ENCODE assay signal across 9 cellular contexts in the genomic region with DNA sequence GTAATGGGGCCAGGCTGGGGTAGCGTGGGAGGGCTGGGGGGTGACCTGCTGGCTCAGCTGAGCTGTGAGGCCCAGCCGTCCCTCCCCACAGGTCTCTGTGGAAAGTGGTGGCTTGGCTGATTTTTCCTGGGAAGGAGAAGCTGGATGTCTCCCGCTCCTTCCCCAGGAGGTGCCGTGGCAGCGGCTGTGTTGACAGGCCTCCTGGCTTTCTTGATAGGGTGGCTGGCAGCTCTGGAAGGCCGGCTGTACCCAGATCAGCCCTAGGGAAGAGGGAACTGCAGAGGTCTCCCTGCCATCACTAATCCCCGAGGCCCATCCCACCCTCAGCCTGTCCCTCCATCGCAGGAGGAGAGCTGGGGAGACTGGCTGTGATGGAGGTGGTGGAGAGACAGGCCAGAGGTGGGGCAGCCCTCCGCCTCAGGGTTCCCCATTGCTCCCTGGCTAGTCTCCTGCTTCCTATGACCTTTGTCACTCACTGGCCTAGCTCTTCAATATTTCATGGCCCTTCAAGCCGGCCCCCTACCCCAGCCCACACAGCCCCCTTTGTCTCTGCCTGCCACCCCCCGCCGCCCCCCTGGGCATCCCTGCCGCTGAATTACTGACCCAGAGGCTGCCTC. TPM values are rescaled to one million over a fixed set of nuclear protein-coding genes. Genes with fewer than 3 reads are reported as not detected.
DNase-seq lines count a peak whose midpoint lies in the region; ATAC-seq and TF ChIP-seq lines count a peak whose summit lies in the region.
"Had no signal": no experiment of that assay in that cellular context is flagged by ENCODE, and none has a peak within 500 bp of the region (broad histone marks: within the 10 kb centered on the region; RNA-seq: fewer than 3 reads in every experiment).

No MANE protein-coding gene starts in this region.

- POLR2A ChIA-PET in T-cell (lab: Charles Lee) = no interaction called here

- H3K4me1 Mint-ChIP-seq in natural killer cell treated with Interleukin-12 subunit alpha and Interleukin-12 subunit beta and Interleukin-15 and Interleukin-18, amount 100 ng/mL, for 72 hours (ENCODE audit: low read depth in 2 of 2) = peaks cover 65 to 78% of the 10 kb centered on the region in 2 donors
- peaks cover 37 to 52% (median 42%) of the 10 kb centered on the region in 3 donors for H3K4me1 Mint-ChIP-seq in T-cell

- H3K4me1 ChIP-seq in OCI-LY1 (ENCODE audit: insufficient read depth, low read length, severe bottlenecking) (peaks cover 95% of the 10 kb centered on the region), endocrine pancreas (ENCODE audit: control insufficient read depth, insufficient read depth, low read length) (peaks cover 6% of the 10 kb centered on the region), upper lobe of left lung (peaks cover 93 to 100% (median 96%) of the 10 kb centered on the region in 4 donors)

- H3K4me3 ChIP-seq in OCI-LY1 (ENCODE audit: low read depth, low read length, poor library complexity, severe bottlenecking) = peak overlapping the region; percentile 98
- H3K4me3 ChIP-seq in endocrine pancreas (ENCODE audit: control insufficient read depth, insufficient read depth, low read length) = no peak overlapping the region
- H3K4me3 ChIP-seq in upper lobe of left lung = no peak overlapping the region

- peak overlapping the region; percentile 63 to 90 for H3K27ac Mint-ChIP-seq in natural killer cell treated with Interleukin-12 subunit alpha and Interleukin-12 subunit beta and Interleukin-15 and Interleukin-18, amount 100 ng/mL, for 72 hours
- H3K27ac Mint-ChIP-seq in T-cell = no peak overlapping the region

- H4K20me1 ChIP-seq in OCI-LY1 (ENCODE audit: insufficient read depth, low read length) = no peaks in the 10 kb centered on the region

- H3K27ac ChIP-seq in OCI-LY1 (ENCODE audit: low read depth, low read length, poor library complexity, severe bottlenecking) (peak overlapping the region; percentile 80), upper lobe of left lung (peak overlapping the region; percentile 71 to 95 (median 89))

- H3K9me2 ChIP-seq in OCI-LY1 (ENCODE audit: low read depth, low read length) = no peaks in the 10 kb centered on the region

- H3F3A ChIP-seq in OCI-LY1 (ENCODE audit: insufficient read depth, low read length) = no peaks in the 10 kb centered on the region

- ATAC-seq in natural killer cell treated with Interleukin-12 subunit alpha and Interleukin-12 subunit beta and Interleukin-15 and Interleukin-18, amount 100 ng/mL, for 72 hours = no peak
- ATAC-seq in upper lobe of left lung (ENCODE audit: low FRiP score in 2 of 2) (no peak), T-cell (replicated peaks in 1 of 4) (no peak)

- peak overlapping the region; percentile 75 for H3K4me3 Mint-ChIP-seq in natural killer cell treated with Interleukin-12 subunit alpha and Interleukin-12 subunit beta and Interleukin-15 and Interleukin-18, amount 100 ng/mL, for 72 hours
- H3K4me3 Mint-ChIP-seq in T-cell = no peak overlapping the region

- CTCF ChIA-PET in T-cell (lab: Charles Lee) = no interaction called here

- peak overlapping the region; percentile 48; the same call in 1 of the 2 replicates for H3K9ac ChIP-seq in OCI-LY1 (ENCODE audit: low read length)
- peak overlapping the region; percentile 47 for H3K9ac ChIP-seq in endocrine pancreas (ENCODE audit: control insufficient read depth, insufficient read depth, low read length)

- H3K27me3 Mint-ChIP-seq in natural killer cell treated with Interleukin-12 subunit alpha and Interleukin-12 subunit beta and Interleukin-15 and Interleukin-18, amount 100 ng/mL, for 72 hours = no peaks in the 10 kb centered on the region
- peaks cover 26 to 39% of the 10 kb centered on the region in 2 donors for H3K27me3 Mint-ChIP-seq in T-cell

- WGBS in upper lobe of left lung, 2 donors = 60 to 68% methylated on average over 5 to 13 of the region's 13 CpGs

- no peaks in the 10 kb centered on the region for H3K36me3 Mint-ChIP-seq in natural killer cell treated with Interleukin-12 subunit alpha and Interleukin-12 subunit beta and Interleukin-15 and Interleukin-18, amount 100 ng/mL, for 72 hours
- no peaks in the 10 kb centered on the region for H3K36me3 Mint-ChIP-seq in T-cell

- TF ChIP-seq POLR2A in upper lobe of left lung (IDR thresholded peaks at IDR 0.05) = no peak

- TF ChIP-seq CTCF in OCI-LY1 (IDR thresholded peaks at IDR 0.05; ENCODE audit: low read length) (no peak), upper lobe of left lung (IDR thresholded peaks at IDR 0.05) (no peak)

- H3K9me3 Mint-ChIP-seq in natural killer cell treated with Interleukin-12 subunit alpha and Interleukin-12 subunit beta and Interleukin-15 and Interleukin-18, amount 100 ng/mL, for 72 hours = no peaks in the 10 kb centered on the region
- no peaks in the 10 kb centered on the region for H3K9me3 Mint-ChIP-seq in T-cell

- TF ChIP-seq EP300 in upper lobe of left lung (IDR thresholded peaks at IDR 0.05) = no peak

- H3K79me2 ChIP-seq in OCI-LY1 (ENCODE audit: insufficient read depth, low read length) = peaks cover 91% of the 10 kb centered on the region

- H3K27me3 ChIP-seq in OCI-LY1 (ENCODE audit: insufficient read depth, low read length) = no peaks in the 10 kb centered on the region
- no peaks in the 10 kb centered on the region for H3K27me3 ChIP-seq in endocrine pancreas (ENCODE audit: control insufficient read depth, insufficient read depth, low read length)
- peaks cover 0 to 11% (median 0%) of the 10 kb centered on the region in 4 donors for H3K27me3 ChIP-seq in upper lobe of left lung

- H3K9me3 ChIP-seq in OCI-LY1 (ENCODE audit: low read length) (no peaks in the 10 kb centered on the region), endocrine pancreas (ENCODE audit: control insufficient read depth, low read length) (no peaks in the 10 kb centered on the region), upper lobe of left lung (no peaks in the 10 kb centered on the region)

- H3K36me3 ChIP-seq in OCI-LY1 (ENCODE audit: insufficient read depth, low read length) (peaks cover 7% of the 10 kb centered on the region; the same call in 1 of the 2 replicates), endocrine pancreas (ENCODE audit: control insufficient read depth, insufficient read depth, low read length) (no peaks in the 10 kb centered on the region), upper lobe of left lung (no peaks in the 10 kb centered on the region)

- peak overlapping the region; percentile 89 for H3K4me2 ChIP-seq in OCI-LY1 (ENCODE audit: low read length)

- no peak for DNase-seq in natural killer cell treated with Interleukin-12 subunit alpha and Interleukin-12 subunit beta and Interleukin-15 and Interleukin-18, amount 100 ng/mL, for 72 hours (ENCODE audit: low spot score)
- DNase-seq in upper lobe of left lung (peak in 1 of 2 donors; percentile 37), T-cell (no peak), GM19238 (ENCODE audit: insufficient read length, low spot score) (no peak), NCI-H128 (lab: John Stamatoyannopoulos, UW; ENCODE audit: unreplicated experiment) (no peak)
- DNase-seq: NCI-H1694 treated with DMSO at 0.1 percent for 48 hours; stimulated activated CD4-positive, alpha-beta T cell treated with anti-CD3 and anti-CD28 coated beads, Interleukin-15, amount 100 ng/mL, for 24 hours had no signal

- H2AFZ ChIP-seq in OCI-LY1 (ENCODE audit: low read length) = no peak overlapping the region

RNA-seq across cellular contexts. Expression of gene CXXC5, which starts 6.8 kb away (rescaled TPM):
- total RNA-seq in natural killer cell treated with Interleukin-12 subunit alpha and Interleukin-12 subunit beta and Interleukin-15 and Interleukin-18, amount 100 ng/mL, for 72 hours = 1 to 10 TPM; 4.7 to 9.0 TPM
- 10 to 100 TPM; 25.7 to 39.5 (median 33.0) TPM for total RNA-seq in upper lobe of left lung
- total RNA-seq in T-cell = 1 to 10 TPM; 5.1 to 7.6 (median 6.2) TPM

Comparison
In these comparisons a context has a peak if more than half of its experiments do, and no peak if none do; other contexts are left out.
1. H3K27ac Mint-ChIP-seq: peak in natural killer cell treated with Interleukin-12 subunit alpha and Interleukin-12 subunit beta and Interleukin-15 and Interleukin-18, amount 100 ng/mL, for 72 hours (2 of 2); none in T-cell (0 of 2).